ENCODE assay signal across 21 cellular contexts in genomic region chr4:41346306-41347061, GRCh38.
A peak's percentile ranks its signal among the peaks of the same experiment; 100 is the strongest.
DNase-seq lines count a peak whose midpoint lies in the region; ATAC-seq and TF ChIP-seq lines count a peak whose summit lies in the region.
"Had no signal": no experiment of that assay in that cellular context is flagged by ENCODE, and none has a peak within 500 bp of the region (broad histone marks: within the 10 kb centered on the region; RNA-seq: fewer than 3 reads in every experiment).

No MANE protein-coding gene starts in this region.

- no peaks in the 10 kb centered on the region for H3K9me2 ChIP-seq in PC-3 (replicated peaks; ENCODE audit: low read length)

- no peak overlapping the region for H4K8ac ChIP-seq in trophoblast cell (ENCODE audit: low read depth, low read length)

- BruUV-seq in PC-3 (replicated peaks; lab: Mats Ljungman, UMichigan), result no TSS peak

- DNase-seq in EH (ENCODE audit: low read depth) (peak; percentile 94), PC-3 (peak; percentile 76), epithelial cell of prostate (ENCODE audit: low read depth, low spot score) (no peak), trophoblast cell (no peak), heart right ventricle (no peak), SW480 (ENCODE audit: low spot score) (no peak)
- no peak for DNase-seq in stimulated activated CD4-positive, alpha-beta T cell treated with anti-CD3 and anti-CD28 coated beads, Interleukin-4, amount 100 ng/mL, for 24 hours
- DNase-seq: activated CD4-positive, alpha-beta T cell treated with anti-CD3 and anti-CD28 coated beads, Interleukin-2, amount 10 ng/mL, durations not matched to agents 7 days and 5 days; activated naive CD8-positive, alpha-beta T cell treated with anti-CD3 and anti-CD28 coated beads for 36 hours; activated T-cell treated with anti-CD3 and anti-CD28 coated beads, Interleukin-2, amount 50 U/mL, for 1 hour; C1 segment of cervical spinal cord; glutamatergic neuron; kidney; mucosa of descending colon; NCI-H1930; NCI-H748 treated with DMSO at 0.1 percent for 48 hours; pancreas; small intestine; stimulated activated naive CD4-positive, alpha-beta T cell treated with Interleukin-2 at 50 U/mL for 16 hours; upper lobe of right lung had no signal

- H2BK5ac ChIP-seq in trophoblast cell (ENCODE audit: low read depth, low read length, poor library complexity), result peak overlapping the region; percentile 51

- H2BK120ac ChIP-seq in trophoblast cell (ENCODE audit: insufficient read depth, low read length, poor library complexity), result peak overlapping the region; percentile 1

- H3K9ac ChIP-seq in PC-3 (ENCODE audit: low read length), result no peak overlapping the region
- no peak overlapping the region for H3K9ac ChIP-seq in trophoblast cell (ENCODE audit: low read length)

- no CpG with 5 or more reads among the region's 3 CpGs for WGBS in trophoblast cell (ENCODE audit: extremely low coverage, insufficient coverage, insufficient read length)
- 84 to 91% methylated on average over 3 of the region's 3 CpGs for WGBS in heart right ventricle, 2 donors

- H3K27me3 ChIP-seq in PC-3 (ENCODE audit: low read length) (no peaks in the 10 kb centered on the region), trophoblast cell (ENCODE audit: insufficient read depth, low read length) (no peaks in the 10 kb centered on the region), heart right ventricle (no peaks in the 10 kb centered on the region)
- H3K27me3 ChIP-seq: pancreas, upper lobe of right lung had no signal

- no peak overlapping the region for H4K12ac ChIP-seq in trophoblast cell (ENCODE audit: low read depth, low read length)

- H2AK5ac ChIP-seq in trophoblast cell (ENCODE audit: low read length), result no peak overlapping the region

- H2BK12ac ChIP-seq in trophoblast cell (ENCODE audit: low read length), result peak overlapping the region; percentile 26

- H3K4ac ChIP-seq in trophoblast cell (ENCODE audit: low read depth, low read length), result no peak overlapping the region

- H3K14ac ChIP-seq in trophoblast cell (ENCODE audit: low read length), result no peak overlapping the region

- H3K79me1 ChIP-seq in trophoblast cell (ENCODE audit: low read length), result peaks cover 6% of the 10 kb centered on the region

- no peaks in the 10 kb centered on the region for H3K36me3 ChIP-seq in PC-3 (ENCODE audit: low read depth, low read length)
- H3K36me3 ChIP-seq in trophoblast cell (ENCODE audit: control insufficient read depth in 1 of 2, insufficient read depth in 2 of 2, low read length in 2 of 2), result no peaks in the 10 kb centered on the region
- H3K36me3 ChIP-seq in heart right ventricle, result no peaks in the 10 kb centered on the region
- H3K36me3 ChIP-seq: pancreas, upper lobe of right lung had no signal

- no peak for TF ChIP-seq CTCF in PC-3 (conservative IDR thresholded peaks at IDR 0.05; ENCODE audit: low read depth, low read length)
- no peak for TF ChIP-seq CTCF in heart right ventricle (IDR thresholded peaks at IDR 0.05)

- H3K9me3 ChIP-seq in PC-3 (ENCODE audit: low read length) (no peaks in the 10 kb centered on the region), trophoblast cell (ENCODE audit: insufficient read depth, low read depth, low read length) (peaks cover 4% of the 10 kb centered on the region), heart right ventricle (peaks cover 0 to 5% (median 0%) of the 10 kb centered on the region in 11 donors)
- H3K9me3 ChIP-seq: mucosa of descending colon, pancreas, upper lobe of right lung had no signal

- peak overlapping the region; percentile 60 for H3K4me2 ChIP-seq in PC-3 (ENCODE audit: low read length)
- no peak overlapping the region for H3K4me2 ChIP-seq in trophoblast cell (ENCODE audit: low read length)

- no peaks in the 10 kb centered on the region for H3F3A ChIP-seq in PC-3 (ENCODE audit: low read length, unreplicated experiment)

- ATAC-seq in PC-3, result peak; percentile 79
- ATAC-seq in heart right ventricle, result no peak
- ATAC-seq in GM21576 (IDR thresholded peaks at IDR 0.05; ENCODE audit: unreplicated experiment), result no peak
- ATAC-seq: mucosa of descending colon, pancreas, upper lobe of right lung had no signal

- H3K23ac ChIP-seq in trophoblast cell (ENCODE audit: low read length), result no peak overlapping the region

- H2AFZ ChIP-seq in PC-3 (ENCODE audit: low read length) (no peak overlapping the region), trophoblast cell (ENCODE audit: insufficient read depth, low read length, poor library complexity) (no peak overlapping the region)

- no peak overlapping the region for H3K18ac ChIP-seq in trophoblast cell (ENCODE audit: low read length)

- CTCF ChIA-PET in PC-3 (lab: Charles Lee), result no interaction called here

- peaks cover 22% of the 10 kb centered on the region for H3K4me1 ChIP-seq in PC-3 (ENCODE audit: insufficient read depth, low read length)
- H3K4me1 ChIP-seq in trophoblast cell (ENCODE audit: control insufficient read depth in 1 of 2, insufficient read depth in 2 of 2, low read length in 2 of 2), result peaks cover 3 to 10% of the 10 kb centered on the region in 2 experiments
- no peaks in the 10 kb centered on the region for H3K4me1 ChIP-seq in heart right ventricle
- H3K4me1 ChIP-seq: pancreas, upper lobe of right lung had no signal

- POLR2A ChIA-PET in PC-3 (lab: Charles Lee; ENCODE audit: unreplicated experiment), result no interaction called here

- intact Hi-C loops in PC-3 (cut with micrococcal nuclease), result no loop called here
- intact Hi-C loops in heart right ventricle (cut with DNase I), result no loop called here

- H3K27ac ChIP-seq in PC-3 (ENCODE audit: low read length), result peak overlapping the region; percentile 78
- peak overlapping the region; percentile 4 for H3K27ac ChIP-seq in epithelial cell of prostate
- H3K27ac ChIP-seq in trophoblast cell (ENCODE audit: low read depth, low read length), result peak overlapping the region; percentile 76
- H3K27ac ChIP-seq in heart right ventricle, result no peak overlapping the region
- H3K27ac ChIP-seq: pancreas, upper lobe of right lung had no signal

- H3K79me2 ChIP-seq in PC-3 (ENCODE audit: low read length) (no peaks in the 10 kb centered on the region), trophoblast cell (ENCODE audit: control insufficient read depth, insufficient read depth, low read length, poor library complexity) (no peaks in the 10 kb centered on the region)

- H4K20me1 ChIP-seq in PC-3 (ENCODE audit: low read length), result no peaks in the 10 kb centered on the region

- H3K4me3 ChIP-seq in PC-3 (ENCODE audit: low read length), result no peak overlapping the region
- H3K4me3 ChIP-seq in trophoblast cell (ENCODE audit: low read depth, low read length), result no peak overlapping the region
- no peak overlapping the region for H3K4me3 ChIP-seq in heart right ventricle
- H3K4me3 ChIP-seq: mucosa of descending colon, pancreas, upper lobe of right lung had no signal

- H4K91ac ChIP-seq in trophoblast cell (ENCODE audit: low read depth, low read length), result peak overlapping the region; percentile 10

Comparison
In these comparisons a context has a peak if more than half of its experiments do, and no peak if none do; other contexts are left out.
1. DNase-seq: peak in EH (single experiment) and PC-3 (single experiment); none in epithelial cell of prostate (single experiment), trophoblast cell (0 of 2), heart right ventricle (0 of 2), stimulated activated CD4-positive, alpha-beta T cell treated with anti-CD3 and anti-CD28 coated beads, Interleukin-4, amount 100 ng/mL, for 24 hours (single experiment) and SW480 (single experiment).
2. H3K27ac ChIP-seq: peak in PC-3 (single experiment), epithelial cell of prostate (single experiment) and trophoblast cell (single experiment); none in heart right ventricle (0 of 10).